In the genomic region with DNA sequence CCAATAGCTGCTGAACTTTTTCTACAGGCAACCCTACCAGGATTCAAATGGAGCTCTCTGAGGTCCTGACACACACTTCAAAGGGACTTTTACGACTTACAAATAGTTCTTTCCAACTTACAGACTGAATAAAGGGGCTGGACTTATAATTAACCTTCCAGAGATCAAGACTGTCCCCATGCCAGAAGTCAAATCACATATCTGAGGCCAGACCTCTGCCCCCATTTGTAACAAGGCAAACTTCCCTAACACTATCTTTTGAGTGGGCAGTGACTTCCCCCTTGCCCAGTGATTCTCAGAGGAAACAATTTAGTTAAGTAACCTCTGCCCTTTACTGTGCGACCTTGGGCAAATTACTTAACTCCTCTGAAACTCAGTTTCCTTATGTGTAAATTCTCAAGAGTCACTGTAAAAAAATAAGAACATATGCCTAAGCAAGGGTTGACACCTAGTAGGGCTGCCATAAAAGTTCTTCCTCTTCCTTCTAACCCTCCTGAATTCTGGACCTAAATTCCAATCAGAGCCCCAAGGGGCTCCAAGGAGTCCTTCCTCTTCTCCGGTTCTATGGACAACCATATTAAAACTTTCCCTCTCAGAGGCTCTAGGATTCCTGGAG, we compare ENCODE assay signal across 8 cellular contexts. TPM values are rescaled to one million over a fixed set of nuclear protein-coding genes. Genes with fewer than 3 reads are reported as not detected.
DNase-seq lines count a peak whose midpoint lies in the region; ATAC-seq and TF ChIP-seq lines count a peak whose summit lies in the region.

No MANE protein-coding gene starts in this region.

- intact Hi-C loops in activated T-helper 1 cell treated with anti-CD3 and anti-CD28 coated beads, Interleukin-12 subunit alpha, Interleukin-12 subunit beta, Interleukin-2, Interleukin-4 antibody, amounts not matched to agents 30 ng/mL and 10 ng/mL and 1 ng/mL, durations not matched to agents 14 hours and 24 hours and 36 hours (cut with micrococcal nuclease) = no loop called here

- H3K4me3 Mint-ChIP-seq in activated T-helper 1 cell treated with anti-CD3 and anti-CD28 coated beads, Interleukin-12 subunit alpha, Interleukin-12 subunit beta, Interleukin-2, Interleukin-4 antibody, amounts not matched to agents 30 ng/mL and 10 ng/mL and 1 ng/mL, durations not matched to agents 14 hours and 24 hours and 36 hours = peak overlapping the region; percentile 96
- peak overlapping the region; percentile 91 for H3K4me3 Mint-ChIP-seq in stimulated activated memory B cell treated with anti-CD40 and anti-IgM and Interleukin-4, amounts not matched to agents 10 μg/mL and 1 μg/mL and 100 μg/mL, for 72 hours

- no peak for ATAC-seq in stimulated activated memory B cell treated with anti-CD40 and anti-IgM and Interleukin-4, amounts not matched to agents 10 μg/mL and 1 μg/mL and 100 μg/mL, for 72 hours

- TF ChIP-seq CTCF in C4-2B (conservative IDR thresholded peaks at IDR 0.05) = no peak

- H3K27me3 ChIP-seq in iPS-15b (ENCODE audit: control insufficient read depth, insufficient read depth, low read length) = no peaks in the 10 kb centered on the region

- peak overlapping the region; percentile 77 for H3K4me3 ChIP-seq in iPS-15b (ENCODE audit: low read depth, low read length)

- no peaks in the 10 kb centered on the region for H3K9me3 Mint-ChIP-seq in activated T-helper 1 cell treated with anti-CD3 and anti-CD28 coated beads, Interleukin-12 subunit alpha, Interleukin-12 subunit beta, Interleukin-2, Interleukin-4 antibody, amounts not matched to agents 30 ng/mL and 10 ng/mL and 1 ng/mL, durations not matched to agents 14 hours and 24 hours and 36 hours
- H3K9me3 Mint-ChIP-seq in stimulated activated memory B cell treated with anti-CD40 and anti-IgM and Interleukin-4, amounts not matched to agents 10 μg/mL and 1 μg/mL and 100 μg/mL, for 72 hours = no peaks in the 10 kb centered on the region

- TF ChIP-seq RAD21 in Ishikawa (IDR thresholded peaks at IDR 0.05; ENCODE audit: low read depth) = no peak

- TF ChIP-seq EP300 in Ishikawa (IDR thresholded peaks at IDR 0.05; ENCODE audit: borderline replicate concordance) = no peak

- no peak overlapping the region for H3K9ac ChIP-seq in iPS-15b (ENCODE audit: low read depth, low read length)

- no peak for DNase-seq in activated T-helper 1 cell treated with anti-CD3 and anti-CD28 coated beads, Interleukin-12 subunit alpha, Interleukin-12 subunit beta, Interleukin-2, Interleukin-4 antibody, amounts not matched to agents 30 ng/mL and 10 ng/mL and 1 ng/mL, durations not matched to agents 14 hours and 24 hours and 36 hours (ENCODE audit: low spot score)
- DNase-seq in NCI-H187 (lab: John Stamatoyannopoulos, UW) (no peak), NCI-H345 (lab: John Stamatoyannopoulos, UW) (no peak)
- DNase-seq in stimulated activated CD4-positive, alpha-beta T cell treated with anti-CD3 and anti-CD28 coated beads, Interleukin-4, amount 100 ng/mL, for 24 hours = no peak

- peak overlapping the region; percentile 99 for H3K27ac ChIP-seq in C4-2B

- H3K4me1 Mint-ChIP-seq in activated T-helper 1 cell treated with anti-CD3 and anti-CD28 coated beads, Interleukin-12 subunit alpha, Interleukin-12 subunit beta, Interleukin-2, Interleukin-4 antibody, amounts not matched to agents 30 ng/mL and 10 ng/mL and 1 ng/mL, durations not matched to agents 14 hours and 24 hours and 36 hours (ENCODE audit: low read depth) = peaks cover 33% of the 10 kb centered on the region
- H3K4me1 Mint-ChIP-seq in stimulated activated memory B cell treated with anti-CD40 and anti-IgM and Interleukin-4, amounts not matched to agents 10 μg/mL and 1 μg/mL and 100 μg/mL, for 72 hours = peaks cover 57% of the 10 kb centered on the region

- no peaks in the 10 kb centered on the region for H3K36me3 ChIP-seq in iPS-15b (ENCODE audit: control insufficient read depth, insufficient read depth, low read length)

- peaks cover 7% of the 10 kb centered on the region for H3K4me1 ChIP-seq in iPS-15b (ENCODE audit: control insufficient read depth, insufficient read depth, low read length)

- peak overlapping the region; percentile 89 for H3K27ac Mint-ChIP-seq in activated T-helper 1 cell treated with anti-CD3 and anti-CD28 coated beads, Interleukin-12 subunit alpha, Interleukin-12 subunit beta, Interleukin-2, Interleukin-4 antibody, amounts not matched to agents 30 ng/mL and 10 ng/mL and 1 ng/mL, durations not matched to agents 14 hours and 24 hours and 36 hours
- H3K27ac Mint-ChIP-seq in stimulated activated memory B cell treated with anti-CD40 and anti-IgM and Interleukin-4, amounts not matched to agents 10 μg/mL and 1 μg/mL and 100 μg/mL, for 72 hours = peak overlapping the region; percentile 100

- H3K9me3 ChIP-seq in iPS-15b (ENCODE audit: control insufficient read depth, insufficient read depth, low read length) = no peaks in the 10 kb centered on the region

- peaks cover 4% of the 10 kb centered on the region for H3K36me3 Mint-ChIP-seq in activated T-helper 1 cell treated with anti-CD3 and anti-CD28 coated beads, Interleukin-12 subunit alpha, Interleukin-12 subunit beta, Interleukin-2, Interleukin-4 antibody, amounts not matched to agents 30 ng/mL and 10 ng/mL and 1 ng/mL, durations not matched to agents 14 hours and 24 hours and 36 hours (ENCODE audit: low read depth)
- peaks cover 3% of the 10 kb centered on the region for H3K36me3 Mint-ChIP-seq in stimulated activated memory B cell treated with anti-CD40 and anti-IgM and Interleukin-4, amounts not matched to agents 10 μg/mL and 1 μg/mL and 100 μg/mL, for 72 hours

- H3K27me3 Mint-ChIP-seq in activated T-helper 1 cell treated with anti-CD3 and anti-CD28 coated beads, Interleukin-12 subunit alpha, Interleukin-12 subunit beta, Interleukin-2, Interleukin-4 antibody, amounts not matched to agents 30 ng/mL and 10 ng/mL and 1 ng/mL, durations not matched to agents 14 hours and 24 hours and 36 hours (ENCODE audit: insufficient read depth) = no peaks in the 10 kb centered on the region
- no peaks in the 10 kb centered on the region for H3K27me3 Mint-ChIP-seq in stimulated activated memory B cell treated with anti-CD40 and anti-IgM and Interleukin-4, amounts not matched to agents 10 μg/mL and 1 μg/mL and 100 μg/mL, for 72 hours

TF ChIP-seq in Ishikawa, 13 proteins besides CTCF, POLR2A, EP300 and RAD21:
- TF ChIP-seq, protein P1, sequence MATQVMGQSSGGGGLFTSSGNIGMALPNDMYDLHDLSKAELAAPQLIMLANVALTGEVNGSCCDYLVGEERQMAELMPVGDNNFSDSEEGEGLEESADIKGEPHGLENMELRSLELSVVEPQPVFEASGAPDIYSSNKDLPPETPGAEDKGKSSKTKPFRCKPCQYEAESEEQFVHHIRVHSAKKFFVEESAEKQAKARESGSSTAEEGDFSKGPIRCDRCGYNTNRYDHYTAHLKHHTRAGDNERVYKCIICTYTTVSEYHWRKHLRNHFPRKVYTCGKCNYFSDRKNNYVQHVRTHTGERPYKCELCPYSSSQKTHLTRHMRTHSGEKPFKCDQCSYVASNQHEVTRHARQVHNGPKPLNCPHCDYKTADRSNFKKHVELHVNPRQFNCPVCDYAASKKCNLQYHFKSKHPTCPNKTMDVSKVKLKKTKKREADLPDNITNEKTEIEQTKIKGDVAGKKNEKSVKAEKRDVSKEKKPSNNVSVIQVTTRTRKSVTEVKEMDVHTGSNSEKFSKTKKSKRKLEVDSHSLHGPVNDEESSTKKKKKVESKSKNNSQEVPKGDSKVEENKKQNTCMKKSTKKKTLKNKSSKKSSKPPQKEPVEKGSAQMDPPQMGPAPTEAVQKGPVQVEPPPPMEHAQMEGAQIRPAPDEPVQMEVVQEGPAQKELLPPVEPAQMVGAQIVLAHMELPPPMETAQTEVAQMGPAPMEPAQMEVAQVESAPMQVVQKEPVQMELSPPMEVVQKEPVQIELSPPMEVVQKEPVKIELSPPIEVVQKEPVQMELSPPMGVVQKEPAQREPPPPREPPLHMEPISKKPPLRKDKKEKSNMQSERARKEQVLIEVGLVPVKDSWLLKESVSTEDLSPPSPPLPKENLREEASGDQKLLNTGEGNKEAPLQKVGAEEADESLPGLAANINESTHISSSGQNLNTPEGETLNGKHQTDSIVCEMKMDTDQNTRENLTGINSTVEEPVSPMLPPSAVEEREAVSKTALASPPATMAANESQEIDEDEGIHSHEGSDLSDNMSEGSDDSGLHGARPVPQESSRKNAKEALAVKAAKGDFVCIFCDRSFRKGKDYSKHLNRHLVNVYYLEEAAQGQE (IDR thresholded peaks at IDR 0.05; ENCODE audit: low read depth) = peak; percentile 65
- no peak for TF ChIP-seq EGR1 (IDR thresholded peaks at IDR 0.05)

RNA-seq across cellular contexts. Expression of gene WASF2, which starts 1.3 kb away (rescaled TPM):
- total RNA-seq in activated T-helper 1 cell treated with anti-CD3 and anti-CD28 coated beads, Interleukin-12 subunit alpha, Interleukin-12 subunit beta, Interleukin-2, Interleukin-4 antibody, amounts not matched to agents 30 ng/mL and 10 ng/mL and 1 ng/mL, durations not matched to agents 14 hours and 24 hours and 36 hours = 108 and 109 TPM in 2 replicates
